In the genomic region with DNA sequence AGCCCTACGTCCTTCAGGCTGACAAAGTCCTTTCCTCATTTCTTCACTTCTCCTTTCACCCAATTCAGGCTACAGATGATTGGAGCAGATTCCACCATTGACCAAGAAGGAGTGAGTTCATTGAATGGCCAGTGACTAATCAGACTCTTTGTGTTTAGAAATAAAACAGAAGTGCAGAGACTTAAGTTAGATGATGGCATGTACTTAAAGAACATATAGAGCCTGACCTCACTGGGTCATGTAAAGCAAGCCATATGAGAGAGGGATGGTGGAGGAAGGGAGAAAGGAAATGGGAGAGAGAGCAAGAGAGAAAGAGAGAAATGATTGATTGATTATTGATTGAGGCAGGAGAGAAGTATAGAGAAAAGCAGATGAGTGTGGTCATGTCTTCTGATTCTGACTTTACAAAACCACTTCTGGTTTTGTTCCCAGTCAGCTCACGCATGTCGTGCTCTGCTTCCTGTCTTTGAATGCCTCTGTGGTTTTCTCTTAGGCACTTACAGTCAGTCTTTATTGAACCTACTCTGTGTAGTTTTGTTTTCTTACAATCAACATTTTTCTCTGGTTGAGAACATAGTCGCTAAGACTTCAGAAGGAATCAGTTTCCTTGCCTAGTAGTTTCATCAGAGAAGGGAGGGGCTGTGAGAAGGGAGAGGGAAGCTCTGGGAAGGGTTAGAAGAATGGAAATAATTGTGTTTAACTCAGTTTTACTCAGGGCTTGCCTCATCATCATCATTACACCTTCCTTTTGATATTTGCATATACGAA, we compare ENCODE assay signal across 8 cellular contexts.
DNase-seq lines count a peak whose midpoint lies in the region; ATAC-seq lines count a peak whose summit lies in the region.

No MANE protein-coding gene starts in this region.

- H3K27ac Mint-ChIP-seq in CD4-positive, alpha-beta memory T cell, result peak overlapping the region; percentile 74 to 97 (median 95)
- peak overlapping the region in 2 of 3 donors; percentile 32 to 78 for H3K27ac Mint-ChIP-seq in IgD-negative memory B cell
- peak overlapping the region; percentile 97 for H3K27ac Mint-ChIP-seq in activated T-cell treated with anti-CD3 and anti-CD28 coated beads, Interleukin-2, amount 50 U/mL, for 24 hours

- H3K4me3 ChIP-seq in CD4-positive, alpha-beta memory T cell (ENCODE audit: low read length in 2 of 2), result peak overlapping the region in 1 of 2 donors; percentile 6

- peak overlapping the region; percentile 39 to 78 (median 66) for H3K4me3 Mint-ChIP-seq in CD4-positive, alpha-beta memory T cell
- H3K4me3 Mint-ChIP-seq in IgD-negative memory B cell, result peak overlapping the region in 3 of 4 donors; percentile 46 to 88 (median 58)
- peak overlapping the region; percentile 60 for H3K4me3 Mint-ChIP-seq in activated T-cell treated with anti-CD3 and anti-CD28 coated beads, Interleukin-2, amount 50 U/mL, for 24 hours

- no peaks in the 10 kb centered on the region for H3K36me3 Mint-ChIP-seq in CD4-positive, alpha-beta memory T cell
- no peaks in the 10 kb centered on the region for H3K36me3 Mint-ChIP-seq in IgD-negative memory B cell
- H3K36me3 Mint-ChIP-seq in activated T-cell treated with anti-CD3 and anti-CD28 coated beads, Interleukin-2, amount 50 U/mL, for 24 hours (ENCODE audit: low read depth), result no peaks in the 10 kb centered on the region

- H3K27me3 ChIP-seq in CD4-positive, alpha-beta memory T cell (ENCODE audit: insufficient read depth, low read length), result no peaks in the 10 kb centered on the region

- H3K27ac ChIP-seq in CD4-positive, alpha-beta memory T cell (ENCODE audit: low read depth, low read length), result peak overlapping the region; percentile 12

- peak; percentile 56 to 72 (median 60) for DNase-seq in CD4-positive, alpha-beta memory T cell
- peak; percentile 58 for DNase-seq in activated T-cell treated with anti-CD3 and anti-CD28 coated beads, Interleukin-2, amount 50 U/mL, for 24 hours
- DNase-seq in globus pallidus (ENCODE audit: low spot score) (peak; percentile 44), NCI-H2196 treated with DMSO at 0.1 percent for 48 hours (lab: John Stamatoyannopoulos, UW; ENCODE audit: unreplicated experiment) (no peak), amygdala (lab: John Stamatoyannopoulos, UW) (no peak)
- DNase-seq in stimulated activated CD4-positive, alpha-beta T cell treated with anti-CD3 and anti-CD28 coated beads, Interleukin-4, amount 100 ng/mL, for 4 hours, result peak; percentile 19 to 57

- peaks cover 25 to 34% (median 28%) of the 10 kb centered on the region in 4 donors for H3K4me1 Mint-ChIP-seq in CD4-positive, alpha-beta memory T cell
- H3K4me1 Mint-ChIP-seq in IgD-negative memory B cell, result peaks cover 13 to 24% (median 18%) of the 10 kb centered on the region in 3 donors
- H3K4me1 Mint-ChIP-seq in activated T-cell treated with anti-CD3 and anti-CD28 coated beads, Interleukin-2, amount 50 U/mL, for 24 hours (ENCODE audit: low read depth), result peaks cover 50% of the 10 kb centered on the region

- CTCF ChIA-PET in CD4-positive, alpha-beta memory T cell (lab: Charles Lee; ENCODE audit: partially characterized antibody), result interaction anchor here (1.0 to 2.6 kb wide), 6 partner anchors 8 to 149 kb away, joined by 3 to 9 read pairs (median 4); partner anchors contain the start of gene KLF9

- peaks cover 29% of the 10 kb centered on the region for H3K4me1 ChIP-seq in CD4-positive, alpha-beta memory T cell (ENCODE audit: insufficient read depth, low read length)

- peaks cover 0 to 2% (median 0%) of the 10 kb centered on the region in 8 donors for H3K9me3 Mint-ChIP-seq in CD4-positive, alpha-beta memory T cell
- H3K9me3 Mint-ChIP-seq in IgD-negative memory B cell, result no peaks in the 10 kb centered on the region
- no peaks in the 10 kb centered on the region for H3K9me3 Mint-ChIP-seq in activated T-cell treated with anti-CD3 and anti-CD28 coated beads, Interleukin-2, amount 50 U/mL, for 24 hours

- no peaks in the 10 kb centered on the region for H3K36me3 ChIP-seq in CD4-positive, alpha-beta memory T cell (ENCODE audit: insufficient read depth, low read length)

- peak; percentile 96 for ATAC-seq in GM21367 (IDR thresholded peaks at IDR 0.05; ENCODE audit: unreplicated experiment)

- intact Hi-C loops in CD4-positive, alpha-beta memory T cell (cut with micrococcal nuclease), result loop anchor here (1.0 kb wide), 1 partner anchor 143 kb away; no protein-coding TSS in a partner anchor

- POLR2A ChIA-PET in CD4-positive, alpha-beta memory T cell (lab: Charles Lee; ENCODE audit: partially characterized antibody), result interaction anchor here (1.1 to 2.8 kb wide), 8 partner anchors 11 to 1802 kb away, joined by 3 to 15 read pairs (median 6); partner anchors contain the start of genes KLF9 and ZFAND5

- H3K27me3 Mint-ChIP-seq in CD4-positive, alpha-beta memory T cell, result no peaks in the 10 kb centered on the region
- H3K27me3 Mint-ChIP-seq in IgD-negative memory B cell, result no peaks in the 10 kb centered on the region
- no peaks in the 10 kb centered on the region for H3K27me3 Mint-ChIP-seq in activated T-cell treated with anti-CD3 and anti-CD28 coated beads, Interleukin-2, amount 50 U/mL, for 24 hours

- H3K9me3 ChIP-seq in CD4-positive, alpha-beta memory T cell (ENCODE audit: control insufficient read depth in 1 of 2, low read length in 2 of 2), result no peaks in the 10 kb centered on the region

Comparison
In these comparisons a context has a peak if more than half of its experiments do, and no peak if none do; other contexts are left out.
1. DNase-seq: peak in CD4-positive, alpha-beta memory T cell (5 of 5), activated T-cell treated with anti-CD3 and anti-CD28 coated beads, Interleukin-2, amount 50 U/mL, for 24 hours (single experiment), globus pallidus (single experiment) and stimulated activated CD4-positive, alpha-beta T cell treated with anti-CD3 and anti-CD28 coated beads, Interleukin-4, amount 100 ng/mL, for 4 hours (2 of 2); none in NCI-H2196 treated with DMSO at 0.1 percent for 48 hours (single experiment) and amygdala (0 of 56).
2. Peak in every context shown above with its lines, with median percentiles within 50 percentile points of each other: H3K27ac Mint-ChIP-seq and H3K4me3 Mint-ChIP-seq.